In the genomic region with DNA sequence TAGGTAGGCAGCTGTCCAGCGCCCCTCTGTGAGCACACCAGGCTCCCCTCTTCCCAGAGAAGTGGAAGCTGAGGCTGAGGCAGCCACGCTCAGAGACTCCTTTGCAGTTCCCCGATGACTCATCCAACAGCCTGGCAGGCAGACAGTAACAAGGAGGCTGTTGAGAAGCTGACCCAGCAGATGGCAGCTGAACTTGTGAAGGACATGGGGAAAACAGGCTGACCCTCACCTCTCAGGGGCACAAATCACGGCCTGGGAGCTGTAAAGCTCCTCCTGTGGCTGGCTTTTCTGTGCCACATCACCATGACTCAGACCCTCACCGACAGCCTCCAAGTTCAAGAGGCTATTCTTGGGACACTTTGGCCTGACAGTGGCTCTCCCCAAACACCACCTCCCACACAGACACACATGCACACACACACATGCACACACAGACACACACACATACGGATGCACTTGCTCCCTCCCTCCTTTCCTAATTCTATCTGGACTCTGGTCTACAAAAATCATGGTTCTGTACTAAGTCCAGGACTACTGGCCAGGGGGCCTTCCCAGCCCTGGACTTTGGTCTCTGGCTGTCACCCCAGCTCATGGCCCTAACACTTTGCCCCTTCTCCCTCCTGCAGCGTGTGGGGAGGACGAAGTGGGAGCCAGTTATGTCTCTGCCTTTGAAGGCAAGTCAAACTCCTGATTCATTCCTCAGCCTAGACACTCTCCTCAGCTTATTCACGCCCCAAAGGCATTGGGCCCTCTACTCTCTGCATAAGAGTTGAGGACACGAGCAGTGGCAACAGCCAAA, we compare ENCODE assay signal across 8 cellular contexts. TPM values are rescaled to one million over a fixed set of nuclear protein-coding genes. Genes with fewer than 3 reads are reported as not detected.
DNase-seq lines count a peak whose midpoint lies in the region; ATAC-seq and TF ChIP-seq lines count a peak whose summit lies in the region.

No MANE protein-coding gene starts in this region.

- no peaks in the 10 kb centered on the region for H3K9me3 ChIP-seq in BLaER1
- no peaks in the 10 kb centered on the region for H3K9me3 ChIP-seq in naive thymus-derived CD4-positive, alpha-beta T cell (ENCODE audit: control insufficient read depth in 2 of 3, low read length in 3 of 3)

- no peaks in the 10 kb centered on the region for H3K27me3 ChIP-seq in BLaER1
- H3K27me3 ChIP-seq in naive thymus-derived CD4-positive, alpha-beta T cell (ENCODE audit: control insufficient read depth in 2 of 2, insufficient read depth in 2 of 2, low read length in 2 of 2), result no peaks in the 10 kb centered on the region

- H3K36me3 Mint-ChIP-seq in naive thymus-derived CD4-positive, alpha-beta T cell, result peaks cover 0 to 19% (median 10%) of the 10 kb centered on the region in 5 donors

- peaks cover 100% of the 10 kb centered on the region for H3K4me1 ChIP-seq in BLaER1
- peaks cover 18 to 28% of the 10 kb centered on the region in 2 donors for H3K4me1 ChIP-seq in naive thymus-derived CD4-positive, alpha-beta T cell (ENCODE audit: control insufficient read depth in 2 of 2, insufficient read depth in 2 of 2, low read length in 2 of 2)

- peaks cover 35% of the 10 kb centered on the region for H3K36me3 ChIP-seq in BLaER1
- H3K36me3 ChIP-seq in naive thymus-derived CD4-positive, alpha-beta T cell (ENCODE audit: control insufficient read depth in 2 of 3, insufficient read depth in 3 of 3, low read length in 3 of 3), result peaks cover 0 to 42% (median 11%) of the 10 kb centered on the region in 3 experiments

- peak overlapping the region; percentile 42; the same call in 1 of the 2 replicates for H3K9ac ChIP-seq in BLaER1

- CTCF ChIA-PET in naive thymus-derived CD4-positive, alpha-beta T cell (lab: Charles Lee), result interaction anchor here (1.0 kb wide), 1 partner anchor 17 kb away, joined by 3 read pairs; no protein-coding TSS in a partner anchor

- peak overlapping the region; percentile 24 to 85 (median 67) for H3K27ac Mint-ChIP-seq in naive thymus-derived CD4-positive, alpha-beta T cell

- no peaks in the 10 kb centered on the region for H3K9me3 Mint-ChIP-seq in naive thymus-derived CD4-positive, alpha-beta T cell

- POLR2A ChIA-PET in naive thymus-derived CD4-positive, alpha-beta T cell (lab: Charles Lee), result interaction anchor here (0.6 to 1.1 kb wide), 4 partner anchors 8 to 74 kb away, joined by 3 to 4 read pairs (median 3); no protein-coding TSS in a partner anchor

- intact Hi-C loops in naive thymus-derived CD4-positive, alpha-beta T cell (cut with micrococcal nuclease), result no loop called here

- no peak overlapping the region for H3K4me3 ChIP-seq in BLaER1
- H3K4me3 ChIP-seq in naive thymus-derived CD4-positive, alpha-beta T cell (ENCODE audit: low read length), result no peak overlapping the region

- H3K27ac ChIP-seq in BLaER1, result peak overlapping the region; percentile 90
- H3K27ac ChIP-seq in VCaP, result peak overlapping the region; percentile 80
- peak overlapping the region; percentile 19 for H3K27ac ChIP-seq in naive thymus-derived CD4-positive, alpha-beta T cell (ENCODE audit: low read depth, low read length)

- ATAC-seq in HG03108 (IDR thresholded peaks at IDR 0.05; ENCODE audit: unreplicated experiment), result peak; percentile 45
- peak; percentile 69 for ATAC-seq in naive thymus-derived CD4-positive, alpha-beta T cell

- peak; percentile 88 for DNase-seq in fibroblast of peridontal ligament (ENCODE audit: extremely low read depth)
- no peak for DNase-seq in naive thymus-derived CD4-positive, alpha-beta T cell
- no peak for DNase-seq in NCI-H345 treated with DMSO at 0.1 percent for 48 hours (lab: John Stamatoyannopoulos, UW; ENCODE audit: unreplicated experiment)
- no peak for DNase-seq in effector CD8-positive, alpha-beta T cell (lab: John Stamatoyannopoulos, UW)
- DNase-seq in D341Med (ENCODE audit: low spot score), result no peak

- H3K4me1 Mint-ChIP-seq in naive thymus-derived CD4-positive, alpha-beta T cell, result peaks cover 38 to 77% (median 60%) of the 10 kb centered on the region in 7 donors

- peak overlapping the region; percentile 92 for H3K4me2 ChIP-seq in BLaER1

- TF ChIP-seq CTCF in VCaP (conservative IDR thresholded peaks at IDR 0.05), result no peak

- peaks cover 41% of the 10 kb centered on the region; the same call in 1 of the 2 replicates for H4K20me1 ChIP-seq in BLaER1

- H3K4me3 Mint-ChIP-seq in naive thymus-derived CD4-positive, alpha-beta T cell, result peak overlapping the region in 1 of 10 donors; percentile 9

- H3K27me3 Mint-ChIP-seq in naive thymus-derived CD4-positive, alpha-beta T cell, result no peaks in the 10 kb centered on the region

RNA-seq across cellular contexts. Expression of a gene that starts 23.2 kb away (rescaled TPM):
- total RNA-seq in naive thymus-derived CD4-positive, alpha-beta T cell, result 10 to 100 TPM; 31.3 to 39.8 (median 34.1) TPM
- polyA plus RNA-seq in naive thymus-derived CD4-positive, alpha-beta T cell, result 10 to 100 TPM in 1 of 2 donors, 1 to 10 TPM in 1; 2.4 to 10.6 TPM

RNA-seq across cellular contexts. Expression of a gene that starts 31.7 kb away (rescaled TPM):
- 1 to 10 TPM in 1 of 5 experiments, under 1 TPM in 3, not detected in 1; 0.12 to 1.1 (median 0.58) TPM for total RNA-seq in naive thymus-derived CD4-positive, alpha-beta T cell
- under 1 TPM; 0.31 to 0.59 TPM for polyA plus RNA-seq in naive thymus-derived CD4-positive, alpha-beta T cell

Comparison
In these comparisons a context has a peak if more than half of its experiments do, and no peak if none do; other contexts are left out.
1. H3K27ac ChIP-seq: peak in every context shown above with its lines; median percentile 90 in BLaER1; 80 in VCaP; 19 in naive thymus-derived CD4-positive, alpha-beta T cell.